ENCODE assay signal across 8 cellular contexts in the genomic region with DNA sequence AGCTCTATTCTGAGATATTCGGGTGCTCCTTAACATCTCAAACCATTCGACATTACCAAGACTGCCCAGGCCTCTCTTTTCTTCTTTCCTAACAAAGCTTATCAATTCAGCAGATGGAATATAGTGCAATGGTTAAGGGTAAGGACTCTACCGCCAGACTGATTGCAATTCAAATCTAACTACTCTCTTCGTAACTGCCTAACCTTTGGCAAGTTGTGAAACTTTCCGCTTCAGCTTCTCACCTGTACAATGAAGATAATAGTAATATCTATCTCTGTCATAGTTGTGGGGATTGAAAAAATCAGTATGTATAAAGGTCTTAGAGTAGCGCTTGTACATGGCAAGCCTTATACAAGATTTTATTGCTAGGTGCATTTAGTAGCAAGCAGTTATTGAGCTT. TPM values are rescaled to one million over a fixed set of nuclear protein-coding genes. Genes with fewer than 3 reads are reported as not detected.
DNase-seq lines count a peak whose midpoint lies in the region; ATAC-seq and TF ChIP-seq lines count a peak whose summit lies in the region.

No MANE protein-coding gene starts in this region.

- H3K36me3 ChIP-seq in Loucy (ENCODE audit: insufficient read depth, low read length) (no peaks in the 10 kb centered on the region), neuron (ENCODE audit: insufficient read depth, low read length) (peaks cover 9% of the 10 kb centered on the region)
- no peaks in the 10 kb centered on the region for H3K36me3 ChIP-seq in effector memory CD4-positive, alpha-beta T cell (ENCODE audit: control insufficient read depth, insufficient read depth, low read length)

- peak overlapping the region; percentile 77 for H3K27ac ChIP-seq in effector memory CD4-positive, alpha-beta T cell (ENCODE audit: insufficient read depth, low read length, poor library complexity, severe bottlenecking)

- peak overlapping the region; percentile 97 for H3K4me3 Mint-ChIP-seq in Calu3 (ENCODE audit: low read depth, unreplicated experiment)

- H3K36me3 Mint-ChIP-seq in Calu3 (ENCODE audit: insufficient read depth, unreplicated experiment): peaks cover 27% of the 10 kb centered on the region

- peak overlapping the region; percentile 89 for H3K4me3 ChIP-seq in Loucy (ENCODE audit: low read length, poor library complexity, severe bottlenecking)
- H3K4me3 ChIP-seq in effector memory CD4-positive, alpha-beta T cell (ENCODE audit: insufficient read depth, low read depth, low read length, poor library complexity, severe bottlenecking): peak overlapping the region; percentile 93
- peak overlapping the region; percentile 68 for H3K4me3 ChIP-seq in neuron (ENCODE audit: low read length)

- H3K9ac ChIP-seq in Loucy (ENCODE audit: low read depth, low read length, poor library complexity, severe bottlenecking): peak overlapping the region; percentile 87

- H3K4me1 ChIP-seq in Loucy (ENCODE audit: insufficient read depth, low read length, poor library complexity, severe bottlenecking) (peaks cover 58% of the 10 kb centered on the region), neuron (ENCODE audit: insufficient read depth, low read length) (peaks cover 17% of the 10 kb centered on the region)
- peaks cover 11% of the 10 kb centered on the region for H3K4me1 ChIP-seq in effector memory CD4-positive, alpha-beta T cell (ENCODE audit: control insufficient read depth, insufficient read depth, low read length, poor library complexity, severe bottlenecking)

- intact Hi-C loops in Calu3 (cut with micrococcal nuclease; ENCODE audit: unreplicated experiment): no loop called here

- peaks cover 70% of the 10 kb centered on the region for H3K79me2 ChIP-seq in Loucy (ENCODE audit: insufficient read depth, low read length)

- ATAC-seq in HG03139 (IDR thresholded peaks at IDR 0.05; ENCODE audit: unreplicated experiment): no peak
- no peak for ATAC-seq in GM19324 (IDR thresholded peaks at IDR 0.05; ENCODE audit: low FRiP score, unreplicated experiment)

- no peaks in the 10 kb centered on the region for H3K9me2 ChIP-seq in Loucy (replicated peaks; ENCODE audit: low read depth, low read length)

- TF ChIP-seq CTCF in Calu3 (IDR thresholded peaks at IDR 0.05; ENCODE audit: unreplicated experiment) (no peak), Loucy (conservative IDR thresholded peaks at IDR 0.05; ENCODE audit: low read length) (no peak), GM10266 (IDR thresholded peaks at IDR 0.05; ENCODE audit: control insufficient read depth, insufficient read depth, low read depth, missing control alignments) (no peak)

- H2AFZ ChIP-seq in Loucy (ENCODE audit: low read length) (peak overlapping the region; percentile 92), neuron (ENCODE audit: low read depth, low read length) (peak overlapping the region; percentile 44)

- DNase-seq in Calu3 (no peak), GM10266 (ENCODE audit: extremely low spot score) (no peak), NCI-H1048 (lab: John Stamatoyannopoulos, UW) (no peak)
- DNase-seq in effector memory CD4-positive, alpha-beta T cell: no peak

- BruUV-seq in Calu3 (replicated peaks; lab: Mats Ljungman, UMichigan): no TSS peak

- H3K27me3 ChIP-seq in Loucy (ENCODE audit: insufficient read depth, low read length, poor library complexity, severe bottlenecking): no peaks in the 10 kb centered on the region
- no peaks in the 10 kb centered on the region for H3K27me3 ChIP-seq in effector memory CD4-positive, alpha-beta T cell (replicated peaks; ENCODE audit: control insufficient read depth, insufficient read depth, low read length, poor library complexity, severe bottlenecking)
- no peaks in the 10 kb centered on the region for H3K27me3 ChIP-seq in neuron (ENCODE audit: insufficient read depth, low read length)

- H3K9me3 ChIP-seq in Loucy (ENCODE audit: insufficient read depth, low read depth, low read length): no peaks in the 10 kb centered on the region
- H3K9me3 ChIP-seq in effector memory CD4-positive, alpha-beta T cell (ENCODE audit: control insufficient read depth, low read length): no peaks in the 10 kb centered on the region
- no peaks in the 10 kb centered on the region for H3K9me3 ChIP-seq in neuron (ENCODE audit: low read length)

- peak overlapping the region; percentile 99 for H3K4me2 ChIP-seq in Loucy (ENCODE audit: low read depth, low read length, poor library complexity, severe bottlenecking)

- no peaks in the 10 kb centered on the region for H3F3A ChIP-seq in Loucy (ENCODE audit: low read depth)

- H3K4me1 Mint-ChIP-seq in Calu3 (ENCODE audit: low read depth, unreplicated experiment): peaks cover 36% of the 10 kb centered on the region

- peak overlapping the region; percentile 89 for H3K27ac Mint-ChIP-seq in Calu3 (ENCODE audit: unreplicated experiment)

- no peaks in the 10 kb centered on the region for H3K9me3 Mint-ChIP-seq in Calu3 (ENCODE audit: low read depth, unreplicated experiment)

- CTCF ChIA-PET in Calu3 (lab: Charles Lee): interaction anchor here (0.5 to 1.1 kb wide), 3 partner anchors 18 to 20 kb away, joined by 3 read pairs; no protein-coding TSS in a partner anchor

- no peaks in the 10 kb centered on the region for H3K27me3 Mint-ChIP-seq in Calu3 (ENCODE audit: unreplicated experiment)

- H4K20me1 ChIP-seq in Loucy (ENCODE audit: insufficient read depth, low read length, poor library complexity, severe bottlenecking): peaks cover 23% of the 10 kb centered on the region

RNA-seq across cellular contexts. Expression of a gene that starts 1.0 kb away (rescaled TPM):
- total RNA-seq in Calu3 (2022): 65.5 and 66.6 TPM in 2 replicates

RNA-seq across cellular contexts. Expression of a gene that starts 1.5 kb away (rescaled TPM):
- total RNA-seq in Calu3 (2022): 14.6 and 16.3 TPM in 2 replicates
